In genomic region chr15:57941816-57942215, GRCh38 we compare ENCODE assay signal across 29 cellular contexts.
"Had no signal": no experiment of that assay in that cellular context is flagged by ENCODE, and none has a peak within 500 bp of the region (broad histone marks: within the 10 kb centered on the region; RNA-seq: fewer than 3 reads in every experiment).

No MANE protein-coding gene starts in this region.

- ATAC-seq: activated naive CD4-positive, alpha-beta T cell treated with anti-CD3 and anti-CD28 coated beads, Interleukin-2, amount 50 U/mL, for 72 hours; activated naive CD8-positive, alpha-beta T cell treated with anti-CD3 and anti-CD28 coated beads, Interleukin-2, amount 50 U/mL, for 24 hours; activated T-cell treated with anti-CD3 and anti-CD28 coated beads, Interleukin-2, amount 50 U/mL, for 4 hours; activated T-cell treated with anti-CD3 and anti-CD28 coated beads, Interleukin-2, amount 50 U/mL, for 72 hours; activated T-helper 17 cell treated with anti-CD3 and anti-CD28 coated beads, Interleukin-2, amount 50 U/mL, for 72 hours; body of pancreas had no signal

- DNase-seq: activated effector memory CD4-positive, alpha-beta T cell treated with anti-CD3 and anti-CD28 coated beads, Interleukin-2, amount 50 U/mL, for 16 hours; activated effector memory CD4-positive, alpha-beta T cell treated with Interleukin-2 at 50 U/mL for 16 hours; activated gamma-delta T cell; activated gamma-delta T cell treated with Interleukin-2 at 50 U/mL for 16 hours; activated naive CD4-positive, alpha-beta T cell; activated naive CD4-positive, alpha-beta T cell treated with anti-CD3 and anti-CD28 coated beads for 36 hours; activated naive CD4-positive, alpha-beta T cell treated with anti-CD3 and anti-CD28 coated beads, Interleukin-2, amount 10 ng/mL, durations not matched to agents 7 days and 5 days; activated naive CD4-positive, alpha-beta T cell treated with anti-CD3 and anti-CD28 coated beads, Interleukin-2, amount 50 U/mL, for 16 hours; activated naive CD4-positive, alpha-beta T cell treated with Interleukin-2 at 50 U/mL for 16 hours; activated naive CD8-positive, alpha-beta T cell treated with anti-CD3 and anti-CD28 coated beads for 36 hours; activated naive CD8-positive, alpha-beta T cell treated with anti-CD3 and anti-CD28 coated beads, Interleukin-2, amount 10 ng/mL, durations not matched to agents 7 days and 5 days; activated naive CD8-positive, alpha-beta T cell treated with anti-CD3 and anti-CD28 coated beads, Interleukin-2, amount 50 U/mL, for 24 hours; activated T-cell treated with anti-CD3 and anti-CD28 coated beads, Interleukin-2, amount 50 U/mL, for 1 hour; activated T-cell treated with anti-CD3 and anti-CD28 coated beads, Interleukin-2, amount 50 U/mL, for 24 hours; activated T-cell treated with anti-CD3 and anti-CD28 coated beads, Interleukin-2, amount 50 U/mL, for 4 hours; activated T-cell treated with anti-CD3 and anti-CD28 coated beads, Interleukin-2, amount 50 U/mL, for 48 hours; activated T-cell treated with anti-CD3 and anti-CD28 coated beads, Interleukin-2, amount 50 U/mL, for 72 hours; adrenal gland; amniotic stem cell; aorta; body of pancreas; brain microvascular endothelial cell; central memory CD4-positive, alpha-beta T cell; cerebellar nuclear complex had no signal

- H3K9me3 ChIP-seq: adrenal gland, body of pancreas had no signal

- H3K27ac ChIP-seq: adrenal gland, ascending aorta, body of pancreas, brain microvascular endothelial cell, cardiac muscle cell had no signal

- H3K27me3 ChIP-seq: adrenal gland, ascending aorta, body of pancreas, brain microvascular endothelial cell, cardiac muscle cell had no signal

- FAIRE-seq: astrocyte had no signal

- H3K4me3 ChIP-seq: adrenal gland, ascending aorta, body of pancreas, cardiac muscle cell had no signal

- H3K4me1 ChIP-seq: adrenal gland, ascending aorta, body of pancreas had no signal

- H3K36me3 ChIP-seq: adrenal gland, ascending aorta, brain microvascular endothelial cell, cardiac muscle cell had no signal
